Comparison of ENCODE assay signal across 1 cellular context in the genomic region with DNA sequence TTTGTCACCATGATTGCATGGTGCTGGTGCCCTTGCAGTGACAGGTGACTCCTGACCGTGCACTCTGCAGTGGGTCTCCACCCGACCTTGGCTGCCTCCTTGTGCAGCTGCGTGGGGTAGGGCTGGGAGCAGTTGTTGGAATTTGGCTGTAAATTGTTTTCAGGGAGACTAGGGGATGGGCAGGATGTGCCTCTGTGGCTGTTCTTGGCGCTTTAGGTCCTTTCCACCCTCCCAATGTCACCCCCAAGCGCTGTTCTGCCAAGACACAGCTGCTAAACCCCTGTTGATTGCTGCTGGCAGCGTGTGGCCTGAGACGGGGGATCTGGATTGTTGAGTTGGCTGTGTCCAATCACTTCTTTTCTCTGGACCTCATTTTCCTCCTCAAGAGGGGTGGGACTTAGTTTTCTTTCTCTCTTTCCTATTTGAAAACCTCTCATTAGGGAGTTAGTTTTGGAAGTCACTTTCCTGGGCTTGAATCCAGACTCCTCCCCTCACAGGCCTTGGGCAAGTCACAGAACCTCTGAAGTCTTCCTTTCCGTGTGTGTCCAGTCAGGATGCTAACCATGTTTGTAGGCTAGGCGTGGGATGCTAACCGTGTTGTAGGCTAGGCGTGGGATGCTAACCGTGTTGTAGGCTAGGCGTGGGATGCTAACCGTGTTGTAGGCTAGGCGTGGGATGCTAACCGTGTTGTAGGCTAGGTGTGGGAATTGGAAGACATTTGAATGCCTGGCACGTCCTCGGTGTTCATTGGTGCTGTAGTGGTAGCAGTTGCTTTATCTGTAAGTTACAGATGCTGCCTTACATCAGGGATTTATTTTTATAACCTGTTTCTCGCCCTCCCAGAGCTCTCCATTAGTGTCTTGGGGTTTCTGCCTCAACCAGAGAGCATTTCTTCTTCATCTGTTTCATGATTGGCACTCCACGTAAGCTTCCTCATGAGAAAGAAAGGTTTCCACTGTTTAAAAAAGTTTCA.
TF ChIP-seq lines count a peak whose summit lies in the region.

No MANE protein-coding gene starts in this region.

TF ChIP-seq in K562, 482 proteins besides CTCF, POLR2A, EP300 and RAD21 (continued from another document):
- TF ChIP-seq, protein P1, sequence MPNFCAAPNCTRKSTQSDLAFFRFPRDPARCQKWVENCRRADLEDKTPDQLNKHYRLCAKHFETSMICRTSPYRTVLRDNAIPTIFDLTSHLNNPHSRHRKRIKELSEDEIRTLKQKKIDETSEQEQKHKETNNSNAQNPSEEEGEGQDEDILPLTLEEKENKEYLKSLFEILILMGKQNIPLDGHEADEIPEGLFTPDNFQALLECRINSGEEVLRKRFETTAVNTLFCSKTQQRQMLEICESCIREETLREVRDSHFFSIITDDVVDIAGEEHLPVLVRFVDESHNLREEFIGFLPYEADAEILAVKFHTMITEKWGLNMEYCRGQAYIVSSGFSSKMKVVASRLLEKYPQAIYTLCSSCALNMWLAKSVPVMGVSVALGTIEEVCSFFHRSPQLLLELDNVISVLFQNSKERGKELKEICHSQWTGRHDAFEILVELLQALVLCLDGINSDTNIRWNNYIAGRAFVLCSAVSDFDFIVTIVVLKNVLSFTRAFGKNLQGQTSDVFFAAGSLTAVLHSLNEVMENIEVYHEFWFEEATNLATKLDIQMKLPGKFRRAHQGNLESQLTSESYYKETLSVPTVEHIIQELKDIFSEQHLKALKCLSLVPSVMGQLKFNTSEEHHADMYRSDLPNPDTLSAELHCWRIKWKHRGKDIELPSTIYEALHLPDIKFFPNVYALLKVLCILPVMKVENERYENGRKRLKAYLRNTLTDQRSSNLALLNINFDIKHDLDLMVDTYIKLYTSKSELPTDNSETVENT (CRISPR knock-in tag; IDR thresholded peaks at IDR 0.05) = no peak
- TF ChIP-seq ZNF24 (IDR thresholded peaks at IDR 0.05) (no peak), PHTF2 (CRISPR knock-in tag; IDR thresholded peaks at IDR 0.05) (no peak), DDX20 (tag; IDR thresholded peaks at IDR 0.05; ENCODE audit: low read depth) (no peak), PTTG1 (tag; IDR thresholded peaks at IDR 0.05; ENCODE audit: low read depth) (no peak), CHD4 (IDR thresholded peaks at IDR 0.05; ENCODE audit: insufficient read depth, insufficient replicate concordance, low read depth, low read length, poor library complexity, severe bottlenecking) (no peak), ZNF668 (CRISPR knock-in tag; IDR thresholded peaks at IDR 0.05) (no peak), FOXM1 (IDR thresholded peaks at IDR 0.05; ENCODE audit: low read depth) (no peak), FOXM1 (CRISPR knock-in tag; IDR thresholded peaks at IDR 0.05; ENCODE audit: low read depth) (0 out of 2 replicates have a peak, but pooled peaks have one; percentile 43), ZNF23 (CRISPR knock-in tag; IDR thresholded peaks at IDR 0.05) (no peak), FOXJ2 (tag; IDR thresholded peaks at IDR 0.05) (no peak), ZNF644 (tag; IDR thresholded peaks at IDR 0.05; ENCODE audit: low read depth) (no peak), HDGF (IDR thresholded peaks at IDR 0.05) (no peak), POLR2H (tag; IDR thresholded peaks at IDR 0.05; ENCODE audit: low read depth) (no peak), GATA2 (CRISPR knock-in tag; IDR thresholded peaks at IDR 0.05) (peak; percentile 20; the same call in 1 of the 2 replicates), EHMT2 (IDR thresholded peaks at IDR 0.05) (no peak), ESRRB (CRISPR knock-in tag; IDR thresholded peaks at IDR 0.05; ENCODE audit: borderline replicate concordance) (no peak), TEAD1 (CRISPR knock-in tag; IDR thresholded peaks at IDR 0.05) (no peak), HSF4 (CRISPR knock-in tag; IDR thresholded peaks at IDR 0.05; ENCODE audit: borderline replicate concordance) (no peak), ETV5 (CRISPR knock-in tag; IDR thresholded peaks at IDR 0.05; ENCODE audit: low read depth) (0 out of 2 replicates have a peak, but pooled peaks have one; percentile 23), TBL1XR1 (IDR thresholded peaks at IDR 0.05; ENCODE audit: low read length in 2 of 2) (no peak), ZNF561 (CRISPR knock-in tag; conservative IDR thresholded peaks at IDR 0.05) (no peak), ZNF79 (CRISPR knock-in tag; IDR thresholded peaks at IDR 0.05; ENCODE audit: low read depth) (no peak), SMAD1 (IDR thresholded peaks at IDR 0.05; ENCODE audit: low read depth, low read length, partially characterized antibody) (peak; percentile 18), NONO (IDR thresholded peaks at IDR 0.05; ENCODE audit: low read depth in 2 of 2, low read length in 1 of 2) (no peak), KDM4B (IDR thresholded peaks at IDR 0.05; ENCODE audit: borderline replicate concordance in 2 of 2, low read depth in 1 of 2) (no peak), ZNF311 (CRISPR knock-in tag; IDR thresholded peaks at IDR 0.05) (no peak)
- TF ChIP-seq, protein P2, sequence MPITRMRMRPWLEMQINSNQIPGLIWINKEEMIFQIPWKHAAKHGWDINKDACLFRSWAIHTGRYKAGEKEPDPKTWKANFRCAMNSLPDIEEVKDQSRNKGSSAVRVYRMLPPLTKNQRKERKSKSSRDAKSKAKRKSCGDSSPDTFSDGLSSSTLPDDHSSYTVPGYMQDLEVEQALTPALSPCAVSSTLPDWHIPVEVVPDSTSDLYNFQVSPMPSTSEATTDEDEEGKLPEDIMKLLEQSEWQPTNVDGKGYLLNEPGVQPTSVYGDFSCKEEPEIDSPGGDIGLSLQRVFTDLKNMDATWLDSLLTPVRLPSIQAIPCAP (CRISPR knock-in tag; IDR thresholded peaks at IDR 0.05; ENCODE audit: borderline replicate concordance) = no peak
- TF ChIP-seq, protein P3, sequence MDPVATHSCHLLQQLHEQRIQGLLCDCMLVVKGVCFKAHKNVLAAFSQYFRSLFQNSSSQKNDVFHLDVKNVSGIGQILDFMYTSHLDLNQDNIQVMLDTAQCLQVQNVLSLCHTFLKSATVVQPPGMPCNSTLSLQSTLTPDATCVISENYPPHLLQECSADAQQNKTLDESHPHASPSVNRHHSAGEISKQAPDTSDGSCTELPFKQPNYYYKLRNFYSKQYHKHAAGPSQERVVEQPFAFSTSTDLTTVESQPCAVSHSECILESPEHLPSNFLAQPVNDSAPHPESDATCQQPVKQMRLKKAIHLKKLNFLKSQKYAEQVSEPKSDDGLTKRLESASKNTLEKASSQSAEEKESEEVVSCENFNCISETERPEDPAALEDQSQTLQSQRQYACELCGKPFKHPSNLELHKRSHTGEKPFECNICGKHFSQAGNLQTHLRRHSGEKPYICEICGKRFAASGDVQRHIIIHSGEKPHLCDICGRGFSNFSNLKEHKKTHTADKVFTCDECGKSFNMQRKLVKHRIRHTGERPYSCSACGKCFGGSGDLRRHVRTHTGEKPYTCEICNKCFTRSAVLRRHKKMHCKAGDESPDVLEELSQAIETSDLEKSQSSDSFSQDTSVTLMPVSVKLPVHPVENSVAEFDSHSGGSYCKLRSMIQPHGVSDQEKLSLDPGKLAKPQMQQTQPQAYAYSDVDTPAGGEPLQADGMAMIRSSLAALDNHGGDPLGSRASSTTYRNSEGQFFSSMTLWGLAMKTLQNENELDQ (CRISPR knock-in tag; IDR thresholded peaks at IDR 0.05; ENCODE audit: borderline replicate concordance) = no peak
- TF ChIP-seq, protein P4, sequence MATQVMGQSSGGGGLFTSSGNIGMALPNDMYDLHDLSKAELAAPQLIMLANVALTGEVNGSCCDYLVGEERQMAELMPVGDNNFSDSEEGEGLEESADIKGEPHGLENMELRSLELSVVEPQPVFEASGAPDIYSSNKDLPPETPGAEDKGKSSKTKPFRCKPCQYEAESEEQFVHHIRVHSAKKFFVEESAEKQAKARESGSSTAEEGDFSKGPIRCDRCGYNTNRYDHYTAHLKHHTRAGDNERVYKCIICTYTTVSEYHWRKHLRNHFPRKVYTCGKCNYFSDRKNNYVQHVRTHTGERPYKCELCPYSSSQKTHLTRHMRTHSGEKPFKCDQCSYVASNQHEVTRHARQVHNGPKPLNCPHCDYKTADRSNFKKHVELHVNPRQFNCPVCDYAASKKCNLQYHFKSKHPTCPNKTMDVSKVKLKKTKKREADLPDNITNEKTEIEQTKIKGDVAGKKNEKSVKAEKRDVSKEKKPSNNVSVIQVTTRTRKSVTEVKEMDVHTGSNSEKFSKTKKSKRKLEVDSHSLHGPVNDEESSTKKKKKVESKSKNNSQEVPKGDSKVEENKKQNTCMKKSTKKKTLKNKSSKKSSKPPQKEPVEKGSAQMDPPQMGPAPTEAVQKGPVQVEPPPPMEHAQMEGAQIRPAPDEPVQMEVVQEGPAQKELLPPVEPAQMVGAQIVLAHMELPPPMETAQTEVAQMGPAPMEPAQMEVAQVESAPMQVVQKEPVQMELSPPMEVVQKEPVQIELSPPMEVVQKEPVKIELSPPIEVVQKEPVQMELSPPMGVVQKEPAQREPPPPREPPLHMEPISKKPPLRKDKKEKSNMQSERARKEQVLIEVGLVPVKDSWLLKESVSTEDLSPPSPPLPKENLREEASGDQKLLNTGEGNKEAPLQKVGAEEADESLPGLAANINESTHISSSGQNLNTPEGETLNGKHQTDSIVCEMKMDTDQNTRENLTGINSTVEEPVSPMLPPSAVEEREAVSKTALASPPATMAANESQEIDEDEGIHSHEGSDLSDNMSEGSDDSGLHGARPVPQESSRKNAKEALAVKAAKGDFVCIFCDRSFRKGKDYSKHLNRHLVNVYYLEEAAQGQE (CRISPR knock-in tag; IDR thresholded peaks at IDR 0.05; ENCODE audit: low read depth) = no peak
